9 cellular contexts compared by ENCODE assay signal in genomic region chr2:201132518-201132917, GRCh38. TPM values are rescaled to one million over a fixed set of nuclear protein-coding genes. Genes with fewer than 3 reads are reported as not detected.
DNase-seq lines count a peak whose midpoint lies in the region; ATAC-seq and TF ChIP-seq lines count a peak whose summit lies in the region.
"Had no signal": no experiment of that assay in that cellular context is flagged by ENCODE, and none has a peak within 500 bp of the region (broad histone marks: within the 10 kb centered on the region; RNA-seq: fewer than 3 reads in every experiment).

No MANE protein-coding gene starts in this region.

- no peaks in the 10 kb centered on the region for H3K27me3 ChIP-seq in brain microvascular endothelial cell (replicated peaks)
- no peaks in the 10 kb centered on the region for H3K27me3 ChIP-seq in stomach

- H3K9me3 Mint-ChIP-seq in activated T-cell treated with anti-CD3 and anti-CD28 coated beads, Interleukin-2, amount 50 U/mL, for 4 hours: no peaks in the 10 kb centered on the region

- in situ Hi-C loops in brain microvascular endothelial cell (cut with HindIII; ENCODE audit: low pct_ligation_motif_present, low sequenced_read_pairs): no loop called here

- no peak overlapping the region for H3K4me3 ChIP-seq in brain microvascular endothelial cell (ENCODE audit: low read depth, low read length)
- H3K4me3 ChIP-seq in stomach: peak overlapping the region in 2 of 4 donors; percentile 16 to 49

- H3K27me3 Mint-ChIP-seq in activated T-cell treated with anti-CD3 and anti-CD28 coated beads, Interleukin-2, amount 50 U/mL, for 4 hours (ENCODE audit: low read depth): no peaks in the 10 kb centered on the region

- TF ChIP-seq POLR2A in stomach (IDR thresholded peaks at IDR 0.05): no peak

- 35 to 56% (median 40%) methylated on average over 1 of the region's 1 CpG for WGBS in stomach, 5 donors

- intact Hi-C loops in stomach (cut with DNase I; ENCODE audit: low total_unique reads): no loop called here

- peak overlapping the region; percentile 2 for H3K27ac ChIP-seq in brain microvascular endothelial cell
- H3K27ac ChIP-seq in stomach: peak overlapping the region in 4 of 5 donors; percentile 99 to 100 (median 100)

- no peaks in the 10 kb centered on the region for H3K9me3 ChIP-seq in stomach

- H3K36me3 ChIP-seq in brain microvascular endothelial cell (replicated peaks) (peaks cover 39% of the 10 kb centered on the region), stomach (peaks cover 20 to 61% (median 53%) of the 10 kb centered on the region in 4 donors)

- TF ChIP-seq EP300 in stomach (IDR thresholded peaks at IDR 0.05): no peak

- H3K36me3 Mint-ChIP-seq in activated T-cell treated with anti-CD3 and anti-CD28 coated beads, Interleukin-2, amount 50 U/mL, for 4 hours (ENCODE audit: insufficient read depth): peaks cover 60% of the 10 kb centered on the region

- H3K4me3 Mint-ChIP-seq in activated T-cell treated with anti-CD3 and anti-CD28 coated beads, Interleukin-2, amount 50 U/mL, for 4 hours: peak overlapping the region; percentile 88

- ATAC-seq in activated T-cell treated with anti-CD3 and anti-CD28 coated beads, Interleukin-2, amount 50 U/mL, for 4 hours: peak; percentile 12 to 15
- ATAC-seq in HG03442 (IDR thresholded peaks at IDR 0.05; ENCODE audit: unreplicated experiment): peak; percentile 43

- TF ChIP-seq CTCF in brain microvascular endothelial cell (IDR thresholded peaks at IDR 0.05; ENCODE audit: low read depth, low read length, missing control alignments) (no peak), stomach (IDR thresholded peaks at IDR 0.05) (no peak)

- no peak for DNase-seq in activated T-cell treated with anti-CD3 and anti-CD28 coated beads, Interleukin-2, amount 50 U/mL, for 4 hours
- no peak for DNase-seq in activated T-cell treated with anti-CD3 and anti-CD28 coated beads, Interleukin-2, amount 50 U/mL, for 48 hours
- DNase-seq in brain microvascular endothelial cell (no peak), stomach (no peak), nucleus accumbens (lab: John Stamatoyannopoulos, UW) (no peak), DMS53 (lab: John Stamatoyannopoulos, UW) (no peak), kidney glomerular epithelial cell (lab: John Stamatoyannopoulos, UW) (no peak)
- DNase-seq: NCI-H2171 treated with DMSO at 0.1 percent for 48 hours had no signal

- peaks cover 56% of the 10 kb centered on the region for H3K4me1 Mint-ChIP-seq in activated T-cell treated with anti-CD3 and anti-CD28 coated beads, Interleukin-2, amount 50 U/mL, for 4 hours (ENCODE audit: low read depth)

- H3K4me1 ChIP-seq in stomach: peaks cover 35 to 90% (median 65%) of the 10 kb centered on the region in 4 donors

RNA-seq across cellular contexts. Expression of gene CFLAR, which starts 16.6 kb away (rescaled TPM):
- total RNA-seq in activated T-cell treated with anti-CD3 and anti-CD28 coated beads, Interleukin-2, amount 50 U/mL, for 4 hours: 100 to 1,000 TPM; 279 to 340 (median 291) TPM
- total RNA-seq in stomach: 100 to 1,000 TPM; 149 to 424 (median 247) TPM
- polyA plus RNA-seq in stomach: 10 to 100 TPM; 23.3 to 43.4 (median 24.1) TPM

RNA-seq across cellular contexts. Expression of gene CASP10, which starts 50.4 kb away (rescaled TPM):
- 1 to 10 TPM; 3.4 to 4.8 (median 4.4) TPM for total RNA-seq in activated T-cell treated with anti-CD3 and anti-CD28 coated beads, Interleukin-2, amount 50 U/mL, for 4 hours
- 10 to 100 TPM in 4 of 5 donors, 1 to 10 TPM in 1; 2.6 to 34.9 (median 16.5) TPM for total RNA-seq in stomach
- 1 to 10 TPM; 4.7 to 8.1 (median 4.9) TPM for polyA plus RNA-seq in stomach
